In the genomic region with DNA sequence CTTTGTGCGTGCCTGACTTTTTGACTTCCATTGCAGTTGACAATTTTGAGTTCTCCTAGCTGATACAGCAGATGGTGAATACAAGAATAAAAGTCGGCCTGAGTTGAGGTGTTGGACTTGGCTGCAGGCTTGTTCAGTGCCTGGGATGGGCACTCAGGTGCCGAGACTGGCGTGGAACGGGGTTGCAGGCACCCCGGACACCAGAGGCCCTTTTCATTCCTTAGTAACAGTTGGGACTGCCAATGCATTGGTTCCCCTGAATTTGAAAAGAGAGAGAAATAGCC, we compare ENCODE assay signal across 9 cellular contexts. TPM values are rescaled to one million over a fixed set of nuclear protein-coding genes. Genes with fewer than 3 reads are reported as not detected.
DNase-seq lines count a peak whose midpoint lies in the region; TF ChIP-seq lines count a peak whose summit lies in the region.
"Had no signal": no experiment of that assay in that cellular context is flagged by ENCODE, and none has a peak within 500 bp of the region (broad histone marks: within the 10 kb centered on the region; RNA-seq: fewer than 3 reads in every experiment).

No MANE protein-coding gene starts in this region.

- BruUV-seq in Calu3 (replicated peaks; lab: Mats Ljungman, UMichigan): TSS peak; percentile 65

- H3K27ac ChIP-seq in Peyer's patch (peak overlapping the region in 3 of 4 donors; percentile 86 to 97 (median 93)), parathyroid adenoma (no peak overlapping the region)

- peak overlapping the region; percentile 87 for H3K4me3 Mint-ChIP-seq in Calu3 (ENCODE audit: low read depth, unreplicated experiment)

- H3K4me1 Mint-ChIP-seq in Calu3 (ENCODE audit: low read depth, unreplicated experiment): peaks cover 36% of the 10 kb centered on the region

- H3K9me3 ChIP-seq in Peyer's patch (no peaks in the 10 kb centered on the region), parathyroid adenoma (ENCODE audit: control insufficient read depth, low read length) (no peaks in the 10 kb centered on the region)

- H3K36me3 Mint-ChIP-seq in Calu3 (ENCODE audit: insufficient read depth, unreplicated experiment): peaks cover 47% of the 10 kb centered on the region

- H3K27me3 ChIP-seq in Peyer's patch: no peaks in the 10 kb centered on the region
- no peaks in the 10 kb centered on the region for H3K27me3 ChIP-seq in parathyroid adenoma (ENCODE audit: control insufficient read depth, insufficient read depth, low read length)

- H3K9ac ChIP-seq in parathyroid adenoma: no peak overlapping the region

- no peak for TF ChIP-seq POLR2A in Peyer's patch (IDR thresholded peaks at IDR 0.05)

- peak overlapping the region; percentile 78 for H3K4me2 ChIP-seq in parathyroid adenoma (ENCODE audit: low read length)

- H3K79me2 ChIP-seq in parathyroid adenoma: peaks cover 37% of the 10 kb centered on the region

- peak overlapping the region; percentile 60 to 98 (median 82) for H3K4me3 ChIP-seq in Peyer's patch
- peak overlapping the region; percentile 97 for H3K4me3 ChIP-seq in epithelial cell of proximal tubule (ENCODE audit: low read depth, low read length)
- peak overlapping the region; percentile 68 for H3K4me3 ChIP-seq in parathyroid adenoma (ENCODE audit: low read depth, low read length)

- no peak for DNase-seq in Calu3
- no peak for DNase-seq in Peyer's patch
- no peak for DNase-seq in epithelial cell of proximal tubule (ENCODE audit: low read depth)
- no peak for DNase-seq in DMS 273 (lab: John Stamatoyannopoulos, UW; ENCODE audit: unreplicated experiment)
- no peak for DNase-seq in occipital lobe (lab: John Stamatoyannopoulos, UW)
- DNase-seq in NK-92 (lab: John Stamatoyannopoulos, UW; ENCODE audit: unreplicated experiment): no peak
- DNase-seq in NCI-H526 (lab: John Stamatoyannopoulos, UW): no peak
- DNase-seq: NCI-H82 had no signal

- H3K36me3 ChIP-seq in Peyer's patch: peaks cover 0 to 12% (median 0%) of the 10 kb centered on the region in 3 donors
- H3K36me3 ChIP-seq in parathyroid adenoma (ENCODE audit: control insufficient read depth, insufficient read depth, low read length): no peaks in the 10 kb centered on the region

- CTCF ChIA-PET in Calu3 (lab: Charles Lee): no interaction called here

- no peak overlapping the region for H2AFZ ChIP-seq in parathyroid adenoma

- no peak for TF ChIP-seq CTCF in Calu3 (IDR thresholded peaks at IDR 0.05; ENCODE audit: unreplicated experiment)
- no peak for TF ChIP-seq CTCF in Peyer's patch (IDR thresholded peaks at IDR 0.05)
- TF ChIP-seq CTCF in epithelial cell of proximal tubule (conservative IDR thresholded peaks at IDR 0.05; ENCODE audit: low read depth, low read length): no peak
- TF ChIP-seq CTCF in parathyroid adenoma (IDR thresholded peaks at IDR 0.05): no peak

- peaks cover 16% of the 10 kb centered on the region for H3K27me3 Mint-ChIP-seq in Calu3 (ENCODE audit: unreplicated experiment)

- H3K4me1 ChIP-seq in Peyer's patch: peaks cover 12 to 65% (median 33%) of the 10 kb centered on the region in 4 donors
- peaks cover 5% of the 10 kb centered on the region for H3K4me1 ChIP-seq in parathyroid adenoma

- peak overlapping the region; percentile 36 for H3K27ac Mint-ChIP-seq in Calu3 (ENCODE audit: unreplicated experiment)

- intact Hi-C loops in Calu3 (cut with micrococcal nuclease; ENCODE audit: unreplicated experiment): no loop called here

- H3K9me3 Mint-ChIP-seq in Calu3 (ENCODE audit: low read depth, unreplicated experiment): no peaks in the 10 kb centered on the region

RNA-seq across cellular contexts. Expression of a gene that starts 1.3 kb away (rescaled TPM):
- total RNA-seq in Calu3 (2022): 42.3 and 43.2 TPM in 2 replicates
- total RNA-seq in Peyer's patch: 10 to 100 TPM; 48.4 to 88.0 (median 57.8) TPM
- total RNA-seq in epithelial cell of proximal tubule: 24.2 and 33.5 TPM in 2 replicates
- 27.3 TPM for total RNA-seq in occipital lobe

RNA-seq across cellular contexts. Expression of a gene that starts 16.8 kb away (rescaled TPM):
- 93.3 and 100 TPM in 2 replicates for total RNA-seq in Calu3 (2022)
- 100 to 1,000 TPM in 3 of 4 donors, 10 to 100 TPM in 1; 80.9 to 340 (median 172) TPM for total RNA-seq in Peyer's patch
- 106 and 154 TPM in 2 replicates for total RNA-seq in epithelial cell of proximal tubule
- 2.5 TPM for total RNA-seq in occipital lobe

RNA-seq across cellular contexts. Expression of a gene that starts 17.0 kb away (rescaled TPM):
- total RNA-seq in Calu3 (2022): 7.2 and 7.8 TPM in 2 replicates
- total RNA-seq in Peyer's patch: 10 to 100 TPM in 3 of 4 donors, 1 to 10 TPM in 1; 6.6 to 32.9 (median 14.1) TPM
- total RNA-seq in epithelial cell of proximal tubule: 1.5 and 2.2 TPM in 2 replicates
- total RNA-seq in occipital lobe: 0.16 TPM

RNA-seq across cellular contexts. Expression of a gene that starts 38.2 kb away (rescaled TPM):
- total RNA-seq in Calu3 (2022): 48.7 and 93.5 TPM in 2 replicates
- total RNA-seq in Peyer's patch: 10 to 100 TPM; 28.1 to 80.9 (median 58.4) TPM
- total RNA-seq in epithelial cell of proximal tubule: 25.6 and 40.8 TPM in 2 replicates
- 7.6 TPM for total RNA-seq in occipital lobe

RNA-seq across cellular contexts. Expression of a gene that starts 40.2 kb away (rescaled TPM):
- total RNA-seq in Calu3 (2022) (2.2 and 2.6 TPM in 2 replicates), Peyer's patch (1 to 10 TPM in 2 of 4 donors, under 1 TPM in 2; 0.67 to 4.1 (median 2.4) TPM), epithelial cell of proximal tubule (0.87 and 1.6 TPM in 2 replicates), occipital lobe (1.1 TPM)

Comparison
In these comparisons a context has a peak if more than half of its experiments do, and no peak if none do; other contexts are left out.
1. RNA of a gene that starts 16.8 kb away (total RNA-seq): 80.9 to 340 TPM in Peyer's patch, 106 to 154 TPM in epithelial cell of proximal tubule and 93.3 to 100 TPM in Calu3; 2.5 TPM in occipital lobe (single experiment); every median in the first group is over 10 times any median in the second.
2. Peak in every context shown above with its lines, with median percentiles within 50 percentile points of each other: H3K4me3 ChIP-seq.